In genomic region chr11:44256673-44257291, GRCh38 we compare ENCODE assay signal across 21 cellular contexts. TPM values are rescaled to one million over a fixed set of nuclear protein-coding genes. Genes with fewer than 3 reads are reported as not detected.
DNase-seq lines count a peak whose midpoint lies in the region; ATAC-seq and TF ChIP-seq lines count a peak whose summit lies in the region.
"Had no signal": no experiment of that assay in that cellular context is flagged by ENCODE, and none has a peak within 500 bp of the region (broad histone marks: within the 10 kb centered on the region; RNA-seq: fewer than 3 reads in every experiment).

No MANE protein-coding gene starts in this region.

- H3K4me1 ChIP-seq in right cardiac atrium (ENCODE audit: control insufficient read depth, insufficient read depth, low read length), result no peaks in the 10 kb centered on the region

- DNase-seq in DMS 273 (lab: John Stamatoyannopoulos, UW; ENCODE audit: unreplicated experiment), result peak; percentile 8
- DNase-seq in DMS 273 treated with DMSO at 0.1 percent for 48 hours (lab: John Stamatoyannopoulos, UW), result no peak
- peak in 2 of 3 donors; percentile 41 to 74 for DNase-seq in right cardiac atrium
- DNase-seq in RWPE1 (ENCODE audit: low spot score), result no peak
- DNase-seq in HPDE6-E6E7 (ENCODE audit: extremely low spot score), result no peak
- DNase-seq: activated B cell treated with CpG ODN at 0.5 μM for 24 hours, foreskin fibroblast, hippocampal formation, MV-4-11, naive B cell, NCI-H1930, NCI-H510A treated with DMSO at 0.1 percent for 48 hours, spleen had no signal

- CTCF ChIA-PET in RWPE1 (lab: Yijun Ruan, JAX), result interaction anchor here (0.8 kb wide), 1 partner anchor 22 kb away, joined by 4 read pairs; no protein-coding TSS in a partner anchor

- no peak overlapping the region for H3K27ac ChIP-seq in right cardiac atrium (ENCODE audit: low read length)
- H3K27ac ChIP-seq in RWPE1, result no peak overlapping the region
- H3K27ac ChIP-seq: 22Rv1, SJCRH30, spleen had no signal

- no peaks in the 10 kb centered on the region for H3K27me3 ChIP-seq in right cardiac atrium (ENCODE audit: control insufficient read depth, insufficient read depth)
- H3K27me3 ChIP-seq: SJCRH30, spleen had no signal

- no peaks in the 10 kb centered on the region for H3K9me3 ChIP-seq in right cardiac atrium (ENCODE audit: control insufficient read depth, low read length)

- ATAC-seq in GM19351 (IDR thresholded peaks at IDR 0.05; ENCODE audit: unreplicated experiment) (peak; percentile 53), right cardiac atrium (peak; percentile 44 to 59), esophagus mucosa (no peak)
- no peak for ATAC-seq in activated T-helper 17 cell treated with anti-CD3 and anti-CD28 coated beads, Interleukin-2, amount 50 U/mL, for 72 hours (replicated peaks)
- ATAC-seq: GM23338 had no signal

- no peak overlapping the region for H3K4me3 ChIP-seq in right cardiac atrium (ENCODE audit: low read length)
- H3K4me3 ChIP-seq: GM23338, SJCRH30, spleen had no signal

- no peaks in the 10 kb centered on the region for H3K27me3 Mint-ChIP-seq in activated T-helper 17 cell treated with anti-CD3 and anti-CD28 coated beads, Interleukin-2, amount 50 U/mL, for 72 hours
- H3K27me3 Mint-ChIP-seq: activated B cell treated with CpG ODN at 0.5 μM for 24 hours, memory B cell, naive B cell had no signal

- 52% methylated on average over 4 of the region's 4 CpGs for WGBS in right cardiac atrium

- H3K4me3 Mint-ChIP-seq in activated T-helper 17 cell treated with anti-CD3 and anti-CD28 coated beads, Interleukin-2, amount 50 U/mL, for 72 hours, result peak overlapping the region; percentile 15
- H3K4me3 Mint-ChIP-seq: activated B cell treated with CpG ODN at 0.5 μM for 24 hours, GM23338, memory B cell had no signal

- no peak for TF ChIP-seq CTCF in RWPE1 (conservative IDR thresholded peaks at IDR 0.05; ENCODE audit: low read depth)

- POLR2A ChIA-PET in RWPE1 (lab: Yijun Ruan, JAX; ENCODE audit: low non-redundant PET), result no interaction called here

- H3K9me3 Mint-ChIP-seq in activated T-helper 17 cell treated with anti-CD3 and anti-CD28 coated beads, Interleukin-2, amount 50 U/mL, for 72 hours, result peaks cover 15% of the 10 kb centered on the region

- intact Hi-C loops in right cardiac atrium (cut with DNase I), result no loop called here

- peaks cover 19% of the 10 kb centered on the region for H3K4me1 Mint-ChIP-seq in activated T-helper 17 cell treated with anti-CD3 and anti-CD28 coated beads, Interleukin-2, amount 50 U/mL, for 72 hours
- H3K4me1 Mint-ChIP-seq: GM23338 had no signal

- no peak overlapping the region for H3K27ac Mint-ChIP-seq in activated T-helper 17 cell treated with anti-CD3 and anti-CD28 coated beads, Interleukin-2, amount 50 U/mL, for 72 hours
- H3K27ac Mint-ChIP-seq: activated B cell treated with CpG ODN at 0.5 μM for 24 hours, GM23338, memory B cell had no signal

- peaks cover 5% of the 10 kb centered on the region for H3K36me3 Mint-ChIP-seq in activated T-helper 17 cell treated with anti-CD3 and anti-CD28 coated beads, Interleukin-2, amount 50 U/mL, for 72 hours (ENCODE audit: low read depth)

RNA-seq across cellular contexts. Expression of gene ALX4, which starts 53.2 kb away (rescaled TPM):
- total RNA-seq in activated T-helper 17 cell treated with anti-CD3 and anti-CD28 coated beads, Interleukin-2, amount 50 U/mL, for 72 hours, result not detected
- total RNA-seq in right cardiac atrium (not detected), esophagus mucosa (not detected)
- 0.07 TPM for polyA plus RNA-seq in right cardiac atrium
- total RNA-seq: activated B cell treated with CpG ODN at 0.5 μM for 24 hours, GM23338 had no signal
- polyA plus RNA-seq: GM23338, keratinocyte, spleen had no signal

Comparison
In these comparisons a context has a peak if more than half of its experiments do, and no peak if none do; other contexts are left out.
1. DNase-seq: peak in DMS 273 (single experiment) and right cardiac atrium (2 of 3); none in DMS 273 treated with DMSO at 0.1 percent for 48 hours (single experiment), RWPE1 (single experiment) and HPDE6-E6E7 (single experiment).
2. ATAC-seq: peak in GM19351 (single experiment) and right cardiac atrium (2 of 2); none in activated T-helper 17 cell treated with anti-CD3 and anti-CD28 coated beads, Interleukin-2, amount 50 U/mL, for 72 hours (single experiment) and esophagus mucosa (single experiment).